Comparison of ENCODE assay signal across 1 cellular context in the genomic region with DNA sequence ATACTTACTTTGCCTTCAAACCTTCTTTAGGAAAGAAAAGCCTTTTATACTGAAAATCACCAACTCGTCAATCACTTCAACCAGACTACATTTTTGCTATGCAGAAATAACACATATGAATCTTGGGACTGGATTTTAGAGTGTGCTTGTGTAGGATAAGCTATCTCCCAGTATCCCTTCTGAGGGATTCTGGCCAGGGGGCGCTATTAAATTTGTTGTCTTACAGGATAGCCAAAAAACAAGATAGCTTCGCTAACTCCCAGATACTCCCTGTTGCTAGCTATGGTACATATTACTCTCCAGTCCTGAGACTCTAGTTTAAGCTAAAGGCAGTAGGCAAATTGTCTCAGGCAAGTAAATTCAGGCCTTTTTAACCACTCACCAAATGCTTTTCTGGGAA.
TF ChIP-seq lines count a peak whose summit lies in the region.

No MANE protein-coding gene starts in this region.

TF ChIP-seq in GM23338, 12 proteins besides CTCF, POLR2A, EP300 and RAD21 (continued from another document):
- TF ChIP-seq, protein P1, sequence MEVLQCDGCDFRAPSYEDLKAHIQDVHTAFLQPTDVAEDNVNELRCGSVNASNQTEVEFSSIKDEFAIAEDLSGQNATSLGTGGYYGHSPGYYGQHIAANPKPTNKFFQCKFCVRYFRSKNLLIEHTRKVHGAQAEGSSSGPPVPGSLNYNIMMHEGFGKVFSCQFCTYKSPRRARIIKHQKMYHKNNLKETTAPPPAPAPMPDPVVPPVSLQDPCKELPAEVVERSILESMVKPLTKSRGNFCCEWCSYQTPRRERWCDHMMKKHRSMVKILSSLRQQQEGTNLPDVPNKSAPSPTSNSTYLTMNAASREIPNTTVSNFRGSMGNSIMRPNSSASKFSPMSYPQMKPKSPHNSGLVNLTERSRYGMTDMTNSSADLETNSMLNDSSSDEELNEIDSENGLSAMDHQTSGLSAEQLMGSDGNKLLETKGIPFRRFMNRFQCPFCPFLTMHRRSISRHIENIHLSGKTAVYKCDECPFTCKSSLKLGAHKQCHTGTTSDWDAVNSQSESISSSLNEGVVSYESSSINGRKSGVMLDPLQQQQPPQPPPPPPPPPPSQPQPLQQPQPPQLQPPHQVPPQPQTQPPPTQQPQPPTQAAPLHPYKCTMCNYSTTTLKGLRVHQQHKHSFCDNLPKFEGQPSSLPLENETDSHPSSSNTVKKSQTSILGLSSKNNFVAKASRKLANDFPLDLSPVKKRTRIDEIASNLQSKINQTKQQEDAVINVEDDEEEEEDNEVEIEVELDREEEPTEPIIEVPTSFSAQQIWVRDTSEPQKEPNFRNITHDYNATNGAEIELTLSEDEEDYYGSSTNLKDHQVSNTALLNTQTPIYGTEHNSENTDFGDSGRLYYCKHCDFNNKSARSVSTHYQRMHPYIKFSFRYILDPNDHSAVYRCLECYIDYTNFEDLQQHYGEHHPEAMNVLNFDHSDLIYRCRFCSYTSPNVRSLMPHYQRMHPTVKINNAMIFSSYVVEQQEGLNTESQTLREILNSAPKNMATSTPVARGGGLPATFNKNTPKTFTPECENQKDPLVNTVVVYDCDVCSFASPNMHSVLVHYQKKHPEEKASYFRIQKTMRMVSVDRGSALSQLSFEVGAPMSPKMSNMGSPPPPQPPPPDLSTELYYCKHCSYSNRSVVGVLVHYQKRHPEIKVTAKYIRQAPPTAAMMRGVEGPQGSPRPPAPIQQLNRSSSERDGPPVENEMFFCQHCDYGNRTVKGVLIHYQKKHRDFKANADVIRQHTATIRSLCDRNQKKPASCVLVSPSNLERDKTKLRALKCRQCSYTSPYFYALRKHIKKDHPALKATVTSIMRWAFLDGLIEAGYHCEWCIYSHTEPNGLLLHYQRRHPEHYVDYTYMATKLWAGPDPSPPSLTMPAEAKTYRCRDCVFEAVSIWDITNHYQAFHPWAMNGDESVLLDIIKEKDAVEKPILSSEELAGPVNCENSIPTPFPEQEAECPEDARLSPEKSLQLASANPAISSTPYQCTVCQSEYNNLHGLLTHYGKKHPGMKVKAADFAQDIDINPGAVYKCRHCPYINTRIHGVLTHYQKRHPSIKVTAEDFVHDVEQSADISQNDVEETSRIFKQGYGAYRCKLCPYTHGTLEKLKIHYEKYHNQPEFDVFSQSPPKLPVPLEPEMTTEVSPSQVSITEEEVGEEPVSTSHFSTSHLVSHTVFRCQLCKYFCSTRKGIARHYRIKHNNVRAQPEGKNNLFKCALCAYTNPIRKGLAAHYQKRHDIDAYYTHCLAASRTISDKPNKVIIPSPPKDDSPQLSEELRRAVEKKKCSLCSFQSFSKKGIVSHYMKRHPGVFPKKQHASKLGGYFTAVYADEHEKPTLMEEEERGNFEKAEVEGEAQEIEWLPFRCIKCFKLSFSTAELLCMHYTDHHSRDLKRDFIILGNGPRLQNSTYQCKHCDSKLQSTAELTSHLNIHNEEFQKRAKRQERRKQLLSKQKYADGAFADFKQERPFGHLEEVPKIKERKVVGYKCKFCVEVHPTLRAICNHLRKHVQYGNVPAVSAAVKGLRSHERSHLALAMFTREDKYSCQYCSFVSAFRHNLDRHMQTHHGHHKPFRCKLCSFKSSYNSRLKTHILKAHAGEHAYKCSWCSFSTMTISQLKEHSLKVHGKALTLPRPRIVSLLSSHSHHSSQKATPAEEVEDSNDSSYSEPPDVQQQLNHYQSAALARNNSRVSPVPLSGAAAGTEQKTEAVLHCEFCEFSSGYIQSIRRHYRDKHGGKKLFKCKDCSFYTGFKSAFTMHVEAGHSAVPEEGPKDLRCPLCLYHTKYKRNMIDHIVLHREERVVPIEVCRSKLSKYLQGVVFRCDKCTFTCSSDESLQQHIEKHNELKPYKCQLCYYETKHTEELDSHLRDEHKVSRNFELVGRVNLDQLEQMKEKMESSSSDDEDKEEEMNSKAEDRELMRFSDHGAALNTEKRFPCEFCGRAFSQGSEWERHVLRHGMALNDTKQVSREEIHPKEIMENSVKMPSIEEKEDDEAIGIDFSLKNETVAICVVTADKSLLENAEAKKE (CRISPR knock-in tag; IDR thresholded peaks at IDR 0.05), result no peak
- TF ChIP-seq ZNF114 (CRISPR knock-in tag; IDR thresholded peaks at IDR 0.05), result no peak
- no peak for TF ChIP-seq NANOG (IDR thresholded peaks at IDR 0.05; ENCODE audit: borderline replicate concordance)
- TF ChIP-seq, protein P2, sequence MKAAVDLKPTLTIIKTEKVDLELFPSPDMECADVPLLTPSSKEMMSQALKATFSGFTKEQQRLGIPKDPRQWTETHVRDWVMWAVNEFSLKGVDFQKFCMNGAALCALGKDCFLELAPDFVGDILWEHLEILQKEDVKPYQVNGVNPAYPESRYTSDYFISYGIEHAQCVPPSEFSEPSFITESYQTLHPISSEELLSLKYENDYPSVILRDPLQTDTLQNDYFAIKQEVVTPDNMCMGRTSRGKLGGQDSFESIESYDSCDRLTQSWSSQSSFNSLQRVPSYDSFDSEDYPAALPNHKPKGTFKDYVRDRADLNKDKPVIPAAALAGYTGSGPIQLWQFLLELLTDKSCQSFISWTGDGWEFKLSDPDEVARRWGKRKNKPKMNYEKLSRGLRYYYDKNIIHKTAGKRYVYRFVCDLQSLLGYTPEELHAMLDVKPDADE (IDR thresholded peaks at IDR 0.05), result no peak
TF ChIP-seq in GM23338: peak in this region for 0.
